1 cellular context compared by ENCODE assay signal in genomic region chr19:2062770-2063169, GRCh38.
TF ChIP-seq lines count a peak whose summit lies in the region.

No MANE protein-coding gene starts in this region.

TF ChIP-seq in K562, 482 proteins besides CTCF, POLR2A, EP300 and RAD21:
- TF ChIP-seq FOXO4 (CRISPR knock-in tag; IDR thresholded peaks at IDR 0.05) (no peak), PYGO2 (tag; IDR thresholded peaks at IDR 0.05) (no peak), CHCHD3 (CRISPR knock-in tag; IDR thresholded peaks at IDR 0.05) (no peak), ZZZ3 (IDR thresholded peaks at IDR 0.05) (no peak), ETV1 (tag; conservative IDR thresholded peaks at IDR 0.05; ENCODE audit: low read depth) (no peak), RBM15 (IDR thresholded peaks at IDR 0.05; ENCODE audit: insufficient read depth, low read length) (no peak)
